In genomic region chr10:15320118-15320517, GRCh38 we compare ENCODE assay signal across 28 cellular contexts.
"Had no signal": no experiment of that assay in that cellular context is flagged by ENCODE, and none has a peak within 500 bp of the region (broad histone marks: within the 10 kb centered on the region; RNA-seq: fewer than 3 reads in every experiment).

No MANE protein-coding gene starts in this region.

- H3K36me3 Mint-ChIP-seq: activated CD4-positive, alpha-beta memory T cell treated with anti-CD3 and anti-CD28 coated beads for 36 hours; activated CD8-positive, alpha-beta memory T cell treated with anti-CD3 and anti-CD28 coated beads, Interleukin-2, amount 10 ng/mL, durations not matched to agents 7 days and 5 days; activated naive CD4-positive, alpha-beta T cell treated with anti-CD3 and anti-CD28 coated beads, Interleukin-2, amount 10 ng/mL, durations not matched to agents 7 days and 5 days had no signal

- H3K27me3 ChIP-seq: brain microvascular endothelial cell, dorsolateral prefrontal cortex had no signal

- H3K36me3 ChIP-seq: brain microvascular endothelial cell had no signal

- ATAC-seq: activated CD4-positive, alpha-beta T cell treated with anti-CD3 and anti-CD28 coated beads for 36 hours; activated CD8-positive, alpha-beta memory T cell treated with anti-CD3 and anti-CD28 coated beads, Interleukin-2, amount 10 ng/mL, durations not matched to agents 7 days and 5 days; activated CD8-positive, alpha-beta T cell treated with anti-CD3 and anti-CD28 coated beads, Interleukin-2, amount 10 ng/mL, durations not matched to agents 7 days and 5 days; esophagus mucosa had no signal

- H3K4me1 Mint-ChIP-seq: activated CD4-positive, alpha-beta T cell treated with anti-CD3 and anti-CD28 coated beads, Interleukin-2, amount 10 ng/mL, durations not matched to agents 24 days and 14 days; activated CD8-positive, alpha-beta memory T cell treated with anti-CD3 and anti-CD28 coated beads, Interleukin-2, amount 10 ng/mL, durations not matched to agents 7 days and 5 days; activated naive CD4-positive, alpha-beta T cell treated with anti-CD3 and anti-CD28 coated beads, Interleukin-2, amount 10 ng/mL, durations not matched to agents 7 days and 5 days; central memory CD8-positive, alpha-beta T cell had no signal

- H3K4me3 Mint-ChIP-seq: activated CD4-positive, alpha-beta memory T cell treated with anti-CD3 and anti-CD28 coated beads for 36 hours; activated CD4-positive, alpha-beta T cell treated with anti-CD3 and anti-CD28 coated beads for 36 hours; activated CD4-positive, alpha-beta T cell treated with anti-CD3 and anti-CD28 coated beads, Interleukin-2, amount 10 ng/mL, durations not matched to agents 24 days and 14 days; activated CD8-positive, alpha-beta memory T cell treated with anti-CD3 and anti-CD28 coated beads, Interleukin-2, amount 10 ng/mL, durations not matched to agents 7 days and 5 days; activated CD8-positive, alpha-beta T cell treated with anti-CD3 and anti-CD28 coated beads, Interleukin-2, amount 10 ng/mL, durations not matched to agents 7 days and 5 days; activated naive CD4-positive, alpha-beta T cell treated with anti-CD3 and anti-CD28 coated beads, Interleukin-2, amount 10 ng/mL, durations not matched to agents 7 days and 5 days; activated naive CD8-positive, alpha-beta T cell; activated T-helper 1 cell treated with anti-CD3 and anti-CD28 coated beads, Interleukin-12 subunit alpha, Interleukin-12 subunit beta, Interleukin-2, Interleukin-4 antibody, amounts not matched to agents 30 ng/mL and 10 ng/mL and 1 ng/mL, durations not matched to agents 14 hours and 24 hours and 36 hours; central memory CD8-positive, alpha-beta T cell; dendritic cell treated with granulocyte-macrophage colony-stimulating factor and Interleukin-4, amounts not matched to agents 40 ng/mL and 50 ng/mL, for 4 days; endodermal cell had no signal

- DNase-seq: activated CD4-positive, alpha-beta memory T cell treated with anti-CD3 and anti-CD28 coated beads for 36 hours; activated CD4-positive, alpha-beta T cell treated with anti-CD3 and anti-CD28 coated beads for 36 hours; activated CD4-positive, alpha-beta T cell treated with anti-CD3 and anti-CD28 coated beads, Interleukin-2, amount 10 ng/mL, durations not matched to agents 24 days and 14 days; activated CD4-positive, CD25-positive, alpha-beta regulatory T cell; activated CD4-positive, CD25-positive, alpha-beta regulatory T cell treated with anti-CD3 and anti-CD28 coated beads, Interleukin-2, amount 50 U/mL, for 72 hours; activated CD8-positive, alpha-beta memory T cell treated with anti-CD3 and anti-CD28 coated beads, Interleukin-2, amount 10 ng/mL, durations not matched to agents 7 days and 5 days; activated CD8-positive, alpha-beta memory T cell treated with anti-CD3 and anti-CD28 coated beads, Interleukin-2, amount 50 U/mL, for 4 hours; activated CD8-positive, alpha-beta T cell treated with anti-CD3 and anti-CD28 coated beads, Interleukin-2, amount 10 ng/mL, durations not matched to agents 7 days and 5 days; activated effector memory CD4-positive, alpha-beta T cell treated with anti-CD3 and anti-CD28 coated beads, Interleukin-2, amount 50 U/mL, for 16 hours; activated naive CD4-positive, alpha-beta T cell treated with anti-CD3 and anti-CD28 coated beads, Interleukin-2, amount 10 ng/mL, durations not matched to agents 7 days and 5 days; activated T-cell treated with anti-CD3 and anti-CD28 coated beads, Interleukin-2, amount 50 U/mL, for 1 hour; activated T-cell treated with anti-CD3 and anti-CD28 coated beads, Interleukin-2, amount 50 U/mL, for 48 hours; amniotic stem cell; anterior cingulate cortex; brain microvascular endothelial cell; dorsolateral prefrontal cortex; effector memory CD4-positive, alpha-beta T cell; endodermal cell; foreskin fibroblast; head of caudate nucleus; T-helper 2 cell had no signal

- H3K27ac ChIP-seq: brain microvascular endothelial cell had no signal

- H3K27ac Mint-ChIP-seq: activated CD4-positive, alpha-beta memory T cell treated with anti-CD3 and anti-CD28 coated beads for 36 hours; activated CD4-positive, alpha-beta T cell treated with anti-CD3 and anti-CD28 coated beads for 36 hours; activated CD4-positive, alpha-beta T cell treated with anti-CD3 and anti-CD28 coated beads, Interleukin-2, amount 10 ng/mL, durations not matched to agents 24 days and 14 days; activated CD8-positive, alpha-beta memory T cell treated with anti-CD3 and anti-CD28 coated beads, Interleukin-2, amount 10 ng/mL, durations not matched to agents 7 days and 5 days; activated CD8-positive, alpha-beta T cell treated with anti-CD3 and anti-CD28 coated beads, Interleukin-2, amount 10 ng/mL, durations not matched to agents 7 days and 5 days; activated naive CD4-positive, alpha-beta T cell treated with anti-CD3 and anti-CD28 coated beads, Interleukin-2, amount 10 ng/mL, durations not matched to agents 7 days and 5 days; activated naive CD8-positive, alpha-beta T cell; activated T-helper 1 cell treated with anti-CD3 and anti-CD28 coated beads, Interleukin-12 subunit alpha, Interleukin-12 subunit beta, Interleukin-2, Interleukin-4 antibody, amounts not matched to agents 30 ng/mL and 10 ng/mL and 1 ng/mL, durations not matched to agents 14 hours and 24 hours and 36 hours; activated T-helper 2 cell treated with anti-CD3 and anti-CD28 coated beads, Interferon-gamma antibody, Interleukin-2, Interleukin-4, amounts not matched to agents 10 μg/mL and 5 μg/mL and 100 μg/mL, durations not matched to agents 14 hours and 24 hours and 36 hours; dendritic cell treated with granulocyte-macrophage colony-stimulating factor and Interleukin-4, amounts not matched to agents 40 ng/mL and 50 ng/mL, for 4 days; endodermal cell had no signal

- H3K9me3 Mint-ChIP-seq: activated CD4-positive, alpha-beta memory T cell treated with anti-CD3 and anti-CD28 coated beads for 36 hours; activated CD4-positive, alpha-beta T cell treated with anti-CD3 and anti-CD28 coated beads, Interleukin-2, amount 10 ng/mL, durations not matched to agents 24 days and 14 days; activated naive CD4-positive, alpha-beta T cell treated with anti-CD3 and anti-CD28 coated beads, Interleukin-2, amount 10 ng/mL, durations not matched to agents 7 days and 5 days; activated T-helper 1 cell treated with anti-CD3 and anti-CD28 coated beads, Interleukin-12 subunit alpha, Interleukin-12 subunit beta, Interleukin-2, Interleukin-4 antibody, amounts not matched to agents 30 ng/mL and 10 ng/mL and 1 ng/mL, durations not matched to agents 14 hours and 24 hours and 36 hours; activated T-helper 2 cell treated with anti-CD3 and anti-CD28 coated beads, Interferon-gamma antibody, Interleukin-2, Interleukin-4, amounts not matched to agents 10 μg/mL and 5 μg/mL and 100 μg/mL, durations not matched to agents 14 hours and 24 hours and 36 hours; central memory CD8-positive, alpha-beta T cell; dendritic cell treated with granulocyte-macrophage colony-stimulating factor and Interleukin-4, amounts not matched to agents 40 ng/mL and 50 ng/mL, for 4 days had no signal

- H3K4me3 ChIP-seq: coronary artery, dorsolateral prefrontal cortex had no signal

- H3K27me3 Mint-ChIP-seq: activated CD4-positive, alpha-beta memory T cell treated with anti-CD3 and anti-CD28 coated beads for 36 hours; activated CD4-positive, alpha-beta T cell treated with anti-CD3 and anti-CD28 coated beads for 36 hours; activated naive CD4-positive, alpha-beta T cell treated with anti-CD3 and anti-CD28 coated beads, Interleukin-2, amount 10 ng/mL, durations not matched to agents 7 days and 5 days had no signal
